Comparison of ENCODE assay signal across 27 cellular contexts in the genomic region with DNA sequence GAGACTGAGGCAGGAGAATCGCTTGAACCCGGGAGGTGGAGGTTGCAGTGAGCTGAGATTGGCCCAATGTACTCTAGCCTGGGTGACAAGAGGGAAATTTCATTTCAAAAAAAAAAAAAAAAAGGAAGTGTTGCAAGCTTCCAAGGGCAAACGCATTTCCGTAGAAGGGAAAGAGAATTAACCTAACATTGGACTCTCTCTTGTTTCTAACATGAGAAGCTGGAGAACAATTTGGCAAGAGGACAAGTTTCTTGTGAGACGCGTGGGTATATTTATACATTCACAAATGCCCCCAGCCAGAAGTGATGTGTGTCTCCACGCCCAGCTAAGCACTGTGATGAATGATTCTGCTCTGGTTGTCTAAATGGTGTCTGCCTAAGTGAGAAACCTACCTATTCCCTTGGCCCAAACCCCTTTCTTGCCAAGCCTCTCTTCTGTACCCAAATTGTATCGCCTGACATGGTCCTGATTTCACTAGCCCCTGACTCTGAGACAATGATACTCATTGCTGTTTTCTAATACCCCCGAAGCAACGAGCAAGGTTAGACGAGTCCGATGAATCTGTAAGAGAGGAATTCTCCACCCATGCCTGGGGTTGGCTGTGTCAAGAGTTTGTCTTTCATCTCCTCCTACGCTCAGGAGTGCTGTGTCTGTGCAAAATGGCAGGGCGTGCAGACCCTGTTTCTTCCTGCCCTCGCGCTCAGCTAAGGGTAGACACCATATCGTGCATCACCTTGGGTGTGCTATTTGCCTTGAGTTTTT. TPM values are rescaled to one million over a fixed set of nuclear protein-coding genes. Genes with fewer than 3 reads are reported as not detected.
DNase-seq lines count a peak whose midpoint lies in the region; ATAC-seq, FAIRE-seq and TF ChIP-seq lines count a peak whose summit lies in the region.
"Had no signal": no experiment of that assay in that cellular context is flagged by ENCODE, and none has a peak within 500 bp of the region (broad histone marks: within the 10 kb centered on the region; RNA-seq: fewer than 3 reads in every experiment).

No MANE protein-coding gene starts in this region.

- H3K4me3 ChIP-seq in keratinocyte (ENCODE audit: control insufficient read depth in 2 of 3, extremely low read depth in 1 of 3, insufficient read depth in 2 of 3, low read depth in 1 of 3, low read length in 3 of 3) = no peak overlapping the region
- H3K4me3 ChIP-seq: A549, body of pancreas, dorsolateral prefrontal cortex, esophagus muscularis mucosa, PC-9, stomach, vagina had no signal

- no peak for ATAC-seq in GM19023 (IDR thresholded peaks at IDR 0.05; ENCODE audit: unreplicated experiment)
- no peak for ATAC-seq in stimulated activated naive CD8-positive, alpha-beta T cell treated with anti-CD3 and anti-CD28 coated beads, Interleukin-15, amount 100 ng/mL, for 72 hours
- ATAC-seq in GM18519 (IDR thresholded peaks at IDR 0.05; ENCODE audit: low FRiP score, unreplicated experiment) = no peak
- ATAC-seq: A549, body of pancreas had no signal

- peak overlapping the region; percentile 92 for H3K27ac ChIP-seq in keratinocyte (ENCODE audit: control insufficient read depth, insufficient read depth, low read length)
- H3K27ac ChIP-seq: A549, body of pancreas, dorsolateral prefrontal cortex, esophagus muscularis mucosa, vagina had no signal

- H3K36me3 ChIP-seq in keratinocyte (ENCODE audit: control insufficient read depth in 2 of 2, extremely low read depth in 1 of 2, insufficient read depth in 2 of 2, low read length in 2 of 2) = no peaks in the 10 kb centered on the region
- H3K36me3 ChIP-seq: esophagus muscularis mucosa, stomach, vagina had no signal

- peak overlapping the region; percentile 6 for H3K4me2 ChIP-seq in keratinocyte (ENCODE audit: control insufficient read depth, extremely low read depth, insufficient read depth, low read depth, low read length)
- H3K4me2 ChIP-seq: A549, PC-9 had no signal

- H3K9me1 ChIP-seq in keratinocyte (ENCODE audit: control insufficient read depth, extremely low read depth, insufficient read depth, low read length) = no peaks in the 10 kb centered on the region

- no peaks in the 10 kb centered on the region for H3K9me3 ChIP-seq in keratinocyte (ENCODE audit: control insufficient read depth, low read depth, low read length)
- H3K9me3 ChIP-seq: A549, body of pancreas, esophagus muscularis mucosa, stomach, vagina had no signal

- H3K27me3 Mint-ChIP-seq in MCF 10A (ENCODE audit: insufficient read depth, unreplicated experiment) = no peaks in the 10 kb centered on the region
- peaks cover 45% of the 10 kb centered on the region for H3K27me3 Mint-ChIP-seq in stimulated activated naive CD8-positive, alpha-beta T cell treated with anti-CD3 and anti-CD28 coated beads, Interleukin-15, amount 100 ng/mL, for 72 hours

- H3K4me3 Mint-ChIP-seq in MCF 10A (ENCODE audit: unreplicated experiment) = no peak overlapping the region
- H3K4me3 Mint-ChIP-seq in stimulated activated naive CD8-positive, alpha-beta T cell treated with anti-CD3 and anti-CD28 coated beads, Interleukin-15, amount 100 ng/mL, for 72 hours = no peak overlapping the region
- H3K4me3 Mint-ChIP-seq: HFFc6 had no signal

- H3K27ac Mint-ChIP-seq in MCF 10A (ENCODE audit: low read depth, unreplicated experiment) = no peak overlapping the region
- no peak overlapping the region for H3K27ac Mint-ChIP-seq in stimulated activated naive CD8-positive, alpha-beta T cell treated with anti-CD3 and anti-CD28 coated beads, Interleukin-15, amount 100 ng/mL, for 72 hours
- H3K27ac Mint-ChIP-seq: HFFc6 had no signal

- peaks cover 5% of the 10 kb centered on the region for H3K4me1 Mint-ChIP-seq in MCF 10A (ENCODE audit: insufficient read depth, unreplicated experiment)
- H3K4me1 Mint-ChIP-seq in stimulated activated naive CD8-positive, alpha-beta T cell treated with anti-CD3 and anti-CD28 coated beads, Interleukin-15, amount 100 ng/mL, for 72 hours = peaks cover 17% of the 10 kb centered on the region

- CTCF ChIA-PET in MCF 10A (lab: Yijun Ruan, JAX) = interaction anchor here (0.7 to 3.1 kb wide), 4 partner anchors 24 to 92 kb away, joined by 3 to 17 read pairs (median 8); no protein-coding TSS in a partner anchor

- H3K79me2 ChIP-seq in keratinocyte (ENCODE audit: control insufficient read depth, insufficient read depth, low read length) = no peaks in the 10 kb centered on the region

- no peaks in the 10 kb centered on the region for H3K9me3 Mint-ChIP-seq in MCF 10A (ENCODE audit: unreplicated experiment)
- peaks cover 0 to 14% of the 10 kb centered on the region in 2 donors for H3K9me3 Mint-ChIP-seq in stimulated activated naive CD8-positive, alpha-beta T cell treated with anti-CD3 and anti-CD28 coated beads, Interleukin-15, amount 100 ng/mL, for 72 hours

- FAIRE-seq in keratinocyte (lab: Jason Lieb, UNC) = peak; percentile 61
- FAIRE-seq: A549 had no signal

- POLR2A ChIA-PET in MCF 10A (lab: Yijun Ruan, JAX) = interaction anchor here (1.2 to 1.3 kb wide), 2 partner anchors 71 to 111 kb away, joined by 3 read pairs; a partner anchor contains a TSS

- peaks cover 5% of the 10 kb centered on the region for H3K36me3 Mint-ChIP-seq in MCF 10A (ENCODE audit: insufficient read depth, unreplicated experiment)

- BruUV-seq in MCF 10A (replicated peaks; lab: Mats Ljungman, UMichigan) = no TSS peak

- no peaks in the 10 kb centered on the region for H3K27me3 ChIP-seq in keratinocyte (ENCODE audit: control insufficient read depth, extremely low read depth, insufficient read depth, low read length)
- H3K27me3 ChIP-seq: body of pancreas, vagina had no signal

- H4K20me1 ChIP-seq in keratinocyte (ENCODE audit: control insufficient read depth, extremely low read depth, insufficient read depth, low read length) = no peaks in the 10 kb centered on the region

- peak overlapping the region; percentile 5 for H2AFZ ChIP-seq in keratinocyte (ENCODE audit: control insufficient read depth, low read length)
- H2AFZ ChIP-seq: PC-9 had no signal

- H3K9ac ChIP-seq in keratinocyte (ENCODE audit: control insufficient read depth, extremely low read depth, insufficient read depth, low read length) = peak overlapping the region; percentile 0

- H3K4me1 ChIP-seq in keratinocyte (ENCODE audit: control insufficient read depth, extremely low read depth, insufficient read depth, low read length) = peaks cover 50% of the 10 kb centered on the region
- H3K4me1 ChIP-seq: body of pancreas had no signal

- peak; percentile 92 for DNase-seq in AML-193 (lab: John Stamatoyannopoulos, UW)
- peak; percentile 88 for DNase-seq in MV-4-11 (lab: John Stamatoyannopoulos, UW)
- DNase-seq in MCF 10A (ENCODE audit: unreplicated experiment) = peak; percentile 54
- no peak for DNase-seq in keratinocyte (ENCODE audit: low read depth, low spot score)
- no peak for DNase-seq in DMS153 (lab: John Stamatoyannopoulos, UW)
- no peak for DNase-seq in stimulated activated naive CD8-positive, alpha-beta T cell treated with anti-CD3 and anti-CD28 coated beads, Interleukin-15, amount 100 ng/mL, for 72 hours
- DNase-seq: activated CD4-positive, alpha-beta T cell treated with anti-CD3 and anti-CD28 coated beads, Interleukin-2, amount 50 U/mL, for 4 hours; activated naive CD4-positive, alpha-beta T cell treated with anti-CD3 and anti-CD28 coated beads, Interleukin-2, amount 50 U/mL, for 16 hours; activated T-cell treated with anti-CD3 and anti-CD28 coated beads, Interleukin-2, amount 50 U/mL, for 1 hour; C1 segment of cervical spinal cord; DMS79; dorsolateral prefrontal cortex; head of caudate nucleus; HFFc6; mesenchymal stem cell; NCI-H2081 treated with DMSO at 0.1 percent for 48 hours; NCI-H526; PC-9; stomach had no signal

- intact Hi-C loops in MCF 10A (cut with micrococcal nuclease) = no loop called here

- dilution Hi-C loops in keratinocyte (cut with MboI; ENCODE audit: extremely low pct_ligation_motif_present, low sequenced_read_pairs) = no loop called here

- TF ChIP-seq CTCF in MCF 10A (IDR thresholded peaks at IDR 0.05; ENCODE audit: unreplicated experiment) = no peak
- no peak for TF ChIP-seq CTCF in keratinocyte (optimal IDR thresholded peaks at IDR 0.05 in 1 of 3, IDR thresholded peaks at IDR 0.05 in 1 of 3, conservative IDR thresholded peaks at IDR 0.05 in 1 of 3; ENCODE audit: extremely low read depth in 1 of 3, insufficient read depth in 2 of 3, low read length in 3 of 3)

RNA-seq across cellular contexts. Expression of a gene that starts 14.2 kb away (rescaled TPM):
- 5.0 and 7.7 TPM in 2 replicates for total RNA-seq in MCF 10A (2022)
- 38.7 to 63.2 TPM (median 45.8 TPM) in 3 replicates for polyA plus RNA-seq in keratinocyte
- polyA plus RNA-seq in keratinocyte (2011; ENCODE audit: low read depth) = 42.7 TPM
- polyA plus RNA-seq in keratinocyte (2011; cell fraction: cytosol; rRNA removed) = 52.9 and 55.5 TPM in 2 replicates
- polyA plus RNA-seq in keratinocyte (2011; cell fraction: nucleus; rRNA removed) = 80.8 and 105 TPM in 2 replicates
- polyA plus RNA-seq in keratinocyte (2012; ENCODE audit: low replicate concordance) = 37.2 and 79.4 TPM in 2 replicates
- polyA minus RNA-seq in keratinocyte = 33.4 to 50.5 TPM (median 35.0 TPM) in 3 replicates
- polyA minus RNA-seq in keratinocyte (2011; cell fraction: cytosol; rRNA and poly(A)+ RNA removed) = 79.8 TPM
- polyA minus RNA-seq in keratinocyte (2011; cell fraction: nucleus; rRNA and poly(A)+ RNA removed) = 33.3 and 45.4 TPM in 2 replicates
- polyA plus RNA-seq: neural cell had no signal

RNA-seq across cellular contexts. Expression of a gene that starts 43.7 kb away (rescaled TPM):
- total RNA-seq in MCF 10A (2022) = not detected in 2 replicates
- polyA plus RNA-seq in keratinocyte = 0.28 to 0.84 TPM (median 0.46 TPM) in 3 replicates
- polyA plus RNA-seq in keratinocyte (2011; ENCODE audit: low read depth) = 0.29 TPM
- 0.16 and 0.41 TPM in 2 replicates for polyA plus RNA-seq in keratinocyte (2011; cell fraction: cytosol; rRNA removed)
- 0.44 and 0.76 TPM in 2 replicates for polyA plus RNA-seq in keratinocyte (2011; cell fraction: nucleus; rRNA removed)
- 0.32 and 0.45 TPM in 2 replicates for polyA plus RNA-seq in keratinocyte (2012; ENCODE audit: low replicate concordance)
- polyA minus RNA-seq in keratinocyte = 0.33 to 0.86 TPM (median 0.36 TPM) in 3 replicates
- polyA minus RNA-seq in keratinocyte (2011; cell fraction: cytosol; rRNA and poly(A)+ RNA removed) = not detected
- 0.63 and 1.1 TPM in 2 replicates for polyA minus RNA-seq in keratinocyte (2011; cell fraction: nucleus; rRNA and poly(A)+ RNA removed)
- total RNA-seq: HFFc6, renal cortical epithelial cell had no signal
- polyA plus RNA-seq: neural cell had no signal

Comparison
In these comparisons a context has a peak if more than half of its experiments do, and no peak if none do; other contexts are left out.
1. DNase-seq: peak in AML-193 (2 of 2), MV-4-11 (single experiment) and MCF 10A (single experiment); none in keratinocyte (single experiment), DMS153 (single experiment) and stimulated activated naive CD8-positive, alpha-beta T cell treated with anti-CD3 and anti-CD28 coated beads, Interleukin-15, amount 100 ng/mL, for 72 hours (0 of 2).